In genomic region chr19:35621708-35622107, GRCh38 we compare ENCODE assay signal across 19 cellular contexts. TPM values are rescaled to one million over a fixed set of nuclear protein-coding genes. Genes with fewer than 3 reads are reported as not detected.
A peak's percentile ranks its signal among the peaks of the same experiment; 100 is the strongest.
DNase-seq lines count a peak whose midpoint lies in the region; ATAC-seq and TF ChIP-seq lines count a peak whose summit lies in the region.
"Had no signal": no experiment of that assay in that cellular context is flagged by ENCODE, and none has a peak within 500 bp of the region (broad histone marks: within the 10 kb centered on the region; RNA-seq: fewer than 3 reads in every experiment).

No MANE protein-coding gene starts in this region.

- CTCF ChIA-PET in activated naive CD4-positive, alpha-beta T cell treated with anti-CD3 and anti-CD28 coated beads for 36 hours (lab: Charles Lee): interaction anchor here (1.2 kb wide), 1 partner anchor 11 kb away, joined by 3 read pairs; no protein-coding TSS in a partner anchor

- H3K36me3 Mint-ChIP-seq in activated naive CD4-positive, alpha-beta T cell treated with anti-CD3 and anti-CD28 coated beads for 36 hours (ENCODE audit: low read depth): peaks cover 8% of the 10 kb centered on the region
- H3K36me3 Mint-ChIP-seq in T-helper 17 cell (ENCODE audit: low read depth): no peaks in the 10 kb centered on the region
- no peaks in the 10 kb centered on the region for H3K36me3 Mint-ChIP-seq in glutamatergic neuron (ENCODE audit: unreplicated experiment)
- peaks cover 1% of the 10 kb centered on the region for H3K36me3 Mint-ChIP-seq in progenitor cell of endocrine pancreas (ENCODE audit: insufficient read depth)

- DNase-seq in activated naive CD4-positive, alpha-beta T cell treated with anti-CD3 and anti-CD28 coated beads for 36 hours: no peak
- DNase-seq in activated naive CD4-positive, alpha-beta T cell treated with Interleukin-2 at 50 U/mL for 16 hours: no peak
- DNase-seq in T-helper 17 cell (no peak), glutamatergic neuron (no peak), progenitor cell of endocrine pancreas (ENCODE audit: low spot score, unreplicated experiment) (no peak), HAP-1 (ENCODE audit: low spot score in 2 of 2) (no peak), vagina (ENCODE audit: extremely low spot score in 2 of 2) (no peak)
- DNase-seq: BE2C, DMS79, MG63, NCI-H1417, NCI-H1694 treated with DMSO at 0.1 percent for 48 hours, NCI-H446, NCI-H526, Peyer's patch had no signal

- in situ Hi-C loops in HAP-1 (cut with MboI; ENCODE audit: low sequenced_read_pairs): no loop called here

- H3K4me3 ChIP-seq in HAP-1 (no peak overlapping the region), vagina (no peak overlapping the region)
- H3K4me3 ChIP-seq: K562, MG63, Peyer's patch had no signal

- no peaks in the 10 kb centered on the region for H3K27me3 Mint-ChIP-seq in activated naive CD4-positive, alpha-beta T cell treated with anti-CD3 and anti-CD28 coated beads for 36 hours (ENCODE audit: low read depth)
- H3K27me3 Mint-ChIP-seq in T-helper 17 cell (no peaks in the 10 kb centered on the region), glutamatergic neuron (ENCODE audit: unreplicated experiment) (peaks cover 9% of the 10 kb centered on the region), progenitor cell of endocrine pancreas (no peaks in the 10 kb centered on the region)

- TF ChIP-seq CTCF in glutamatergic neuron (IDR thresholded peaks at IDR 0.05; ENCODE audit: partially characterized antibody, unreplicated experiment): no peak
- no peak for TF ChIP-seq CTCF in progenitor cell of endocrine pancreas (IDR thresholded peaks at IDR 0.05; ENCODE audit: unreplicated experiment)
- no peak for TF ChIP-seq CTCF in vagina (IDR thresholded peaks at IDR 0.05)

- H3K36me3 ChIP-seq in HAP-1 (replicated peaks) (peaks cover 19% of the 10 kb centered on the region), vagina (peaks cover 0 to 7% of the 10 kb centered on the region in 2 donors)
- H3K36me3 ChIP-seq: BE2C, MG63, Peyer's patch had no signal

- no peaks in the 10 kb centered on the region for H3K9me3 ChIP-seq in T-helper 17 cell (ENCODE audit: control insufficient read depth, low read length, poor library complexity, severe bottlenecking)
- no peaks in the 10 kb centered on the region for H3K9me3 ChIP-seq in HAP-1
- no peaks in the 10 kb centered on the region for H3K9me3 ChIP-seq in vagina
- H3K9me3 ChIP-seq: BE2C, MG63, Peyer's patch had no signal

- no peaks in the 10 kb centered on the region for H3K4me1 ChIP-seq in HAP-1
- H3K4me1 ChIP-seq in vagina: no peaks in the 10 kb centered on the region
- H3K4me1 ChIP-seq: BE2C, Peyer's patch had no signal

- H3K27ac ChIP-seq in vagina: no peak overlapping the region
- H3K27ac ChIP-seq: Peyer's patch had no signal

- no peaks in the 10 kb centered on the region for H3K9me3 Mint-ChIP-seq in activated naive CD4-positive, alpha-beta T cell treated with anti-CD3 and anti-CD28 coated beads for 36 hours
- H3K9me3 Mint-ChIP-seq in glutamatergic neuron (ENCODE audit: unreplicated experiment) (peaks cover 6% of the 10 kb centered on the region), progenitor cell of endocrine pancreas (ENCODE audit: low read depth) (no peaks in the 10 kb centered on the region)

- no peak overlapping the region for H3K4me3 Mint-ChIP-seq in activated naive CD4-positive, alpha-beta T cell treated with anti-CD3 and anti-CD28 coated beads for 36 hours
- H3K4me3 Mint-ChIP-seq in T-helper 17 cell (no peak overlapping the region), glutamatergic neuron (ENCODE audit: unreplicated experiment) (peak overlapping the region; percentile 16), progenitor cell of endocrine pancreas (ENCODE audit: low read depth) (no peak overlapping the region)

- H3K27me3 ChIP-seq in HAP-1 (ENCODE audit: low read depth) (no peaks in the 10 kb centered on the region), vagina (no peaks in the 10 kb centered on the region)
- H3K27me3 ChIP-seq: BE2C, MG63, Peyer's patch had no signal

- ATAC-seq in T-helper 17 cell: no peak
- ATAC-seq: K562 had no signal

- no peak for TF ChIP-seq POLR2A in vagina (IDR thresholded peaks at IDR 0.05)

- intact Hi-C loops in activated naive CD4-positive, alpha-beta T cell treated with anti-CD3 and anti-CD28 coated beads for 36 hours (cut with micrococcal nuclease): no loop called here
- intact Hi-C loops in vagina (cut with DNase I): no loop called here

- peak overlapping the region; percentile 22 for H3K27ac Mint-ChIP-seq in activated naive CD4-positive, alpha-beta T cell treated with anti-CD3 and anti-CD28 coated beads for 36 hours
- peak overlapping the region; percentile 51 for H3K27ac Mint-ChIP-seq in T-helper 17 cell
- H3K27ac Mint-ChIP-seq in glutamatergic neuron (ENCODE audit: unreplicated experiment): no peak overlapping the region
- H3K27ac Mint-ChIP-seq in progenitor cell of endocrine pancreas: peak overlapping the region; percentile 59

- H3K4me1 Mint-ChIP-seq in activated naive CD4-positive, alpha-beta T cell treated with anti-CD3 and anti-CD28 coated beads for 36 hours (ENCODE audit: low read depth): no peaks in the 10 kb centered on the region
- H3K4me1 Mint-ChIP-seq in T-helper 17 cell: peaks cover 2% of the 10 kb centered on the region
- H3K4me1 Mint-ChIP-seq in glutamatergic neuron (ENCODE audit: low read depth, unreplicated experiment): no peaks in the 10 kb centered on the region
- H3K4me1 Mint-ChIP-seq in progenitor cell of endocrine pancreas (ENCODE audit: low read depth): no peaks in the 10 kb centered on the region

RNA-seq across cellular contexts. Expression of gene RBM42, which starts 7.1 kb away (rescaled TPM):
- 10 to 100 TPM; 64.2 to 66.2 TPM for total RNA-seq in activated naive CD4-positive, alpha-beta T cell treated with anti-CD3 and anti-CD28 coated beads for 36 hours
- total RNA-seq in T-helper 17 cell (10 to 100 TPM; 39.6 to 40.8 TPM), glutamatergic neuron (ENCODE audit: unreplicated experiment) (78.7 TPM), progenitor cell of endocrine pancreas (69.2 and 76.0 TPM in 2 replicates), vagina (54.3 TPM)

RNA-seq across cellular contexts. Expression of gene HAUS5, which starts 9.2 kb away (rescaled TPM):
- total RNA-seq in activated naive CD4-positive, alpha-beta T cell treated with anti-CD3 and anti-CD28 coated beads for 36 hours: 10 to 100 TPM; 40.4 to 42.5 TPM
- total RNA-seq in T-helper 17 cell: 10 to 100 TPM; 24.0 to 27.0 TPM
- total RNA-seq in glutamatergic neuron (ENCODE audit: unreplicated experiment): 15.9 TPM
- total RNA-seq in progenitor cell of endocrine pancreas: 32.9 and 34.1 TPM in 2 replicates
- total RNA-seq in vagina: 11.0 TPM

RNA-seq across cellular contexts. Expression of gene ETV2, which starts 19.8 kb away (rescaled TPM):
- under 1 TPM; 0.52 to 0.84 TPM for total RNA-seq in activated naive CD4-positive, alpha-beta T cell treated with anti-CD3 and anti-CD28 coated beads for 36 hours
- total RNA-seq in T-helper 17 cell (under 1 TPM; 0.50 to 0.52 TPM), glutamatergic neuron (ENCODE audit: unreplicated experiment) (1.3 TPM), progenitor cell of endocrine pancreas (1.0 and 1.3 TPM in 2 replicates), vagina (not detected)

RNA-seq across cellular contexts. Expression of gene COX6B1, which starts 26.4 kb away (rescaled TPM):
- 100 to 1,000 TPM; 499 to 512 TPM for total RNA-seq in activated naive CD4-positive, alpha-beta T cell treated with anti-CD3 and anti-CD28 coated beads for 36 hours
- total RNA-seq in T-helper 17 cell (100 to 1,000 TPM; 194 to 206 TPM), glutamatergic neuron (ENCODE audit: unreplicated experiment) (448 TPM), progenitor cell of endocrine pancreas (307 and 315 TPM in 2 replicates), vagina (265 TPM)

RNA-seq across cellular contexts. Expression of gene PMIS2, which starts 35.7 kb away (rescaled TPM):
- not detected for total RNA-seq in activated naive CD4-positive, alpha-beta T cell treated with anti-CD3 and anti-CD28 coated beads for 36 hours
- total RNA-seq in T-helper 17 cell: not detected
- total RNA-seq in glutamatergic neuron (ENCODE audit: unreplicated experiment): not detected
- not detected in 2 replicates for total RNA-seq in progenitor cell of endocrine pancreas
- total RNA-seq in vagina: not detected
- total RNA-seq: K562, LHCN-M2, OCI-LY7, Peyer's patch, SK-MEL-5 had no signal
